ENCODE assay signal across 2 cellular contexts in the genomic region with DNA sequence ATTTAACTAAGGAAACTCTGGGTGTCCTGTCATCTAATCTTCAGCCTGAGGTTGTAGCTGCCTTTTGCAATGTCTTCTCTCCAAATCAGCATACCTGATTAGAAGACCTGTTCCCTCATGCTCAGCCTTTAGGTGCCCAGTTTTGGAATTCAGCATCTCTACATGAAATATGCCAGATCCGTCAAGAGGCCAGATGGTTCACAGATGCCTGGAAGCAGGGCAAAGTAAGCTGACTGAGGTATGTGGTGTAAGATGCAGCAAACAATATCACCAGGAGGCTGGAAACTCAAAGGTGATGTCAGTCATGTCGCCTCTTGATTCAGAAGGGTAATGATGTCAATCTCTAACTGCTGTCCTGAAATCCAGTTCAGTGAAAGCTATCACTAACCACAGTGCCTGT.
TF ChIP-seq lines count a peak whose summit lies in the region.

No MANE protein-coding gene starts in this region.

TF ChIP-seq in IMR-90, 13 proteins besides CTCF, POLR2A, EP300 and RAD21:
- TF ChIP-seq MAZ (IDR thresholded peaks at IDR 0.05; ENCODE audit: borderline replicate concordance, low read depth, low read length) = no peak
- TF ChIP-seq MXI1 (IDR thresholded peaks at IDR 0.05; ENCODE audit: borderline replicate concordance, low read depth, low read length) = no peak
- no peak for TF ChIP-seq CHD1 (IDR thresholded peaks at IDR 0.05; ENCODE audit: low read depth, low read length)
- TF ChIP-seq NFE2L2 (IDR thresholded peaks at IDR 0.05; ENCODE audit: low read depth, low read length) = no peak
- no peak for TF ChIP-seq CEBPB (IDR thresholded peaks at IDR 0.05; ENCODE audit: low read depth, low read length)
- no peak for TF ChIP-seq RFX5 (IDR thresholded peaks at IDR 0.05; ENCODE audit: low read depth, low read length)
- TF ChIP-seq BHLHE40 (IDR thresholded peaks at IDR 0.05; ENCODE audit: low read depth, low read length) = no peak
- TF ChIP-seq MAFK (IDR thresholded peaks at IDR 0.05; ENCODE audit: low read depth, low read length) = no peak
- TF ChIP-seq RCOR1 (IDR thresholded peaks at IDR 0.05; ENCODE audit: insufficient replicate concordance, low read length) = no peak
- no peak for TF ChIP-seq SMC3 (IDR thresholded peaks at IDR 0.05; ENCODE audit: low read depth, low read length)
- TF ChIP-seq, protein P1, sequence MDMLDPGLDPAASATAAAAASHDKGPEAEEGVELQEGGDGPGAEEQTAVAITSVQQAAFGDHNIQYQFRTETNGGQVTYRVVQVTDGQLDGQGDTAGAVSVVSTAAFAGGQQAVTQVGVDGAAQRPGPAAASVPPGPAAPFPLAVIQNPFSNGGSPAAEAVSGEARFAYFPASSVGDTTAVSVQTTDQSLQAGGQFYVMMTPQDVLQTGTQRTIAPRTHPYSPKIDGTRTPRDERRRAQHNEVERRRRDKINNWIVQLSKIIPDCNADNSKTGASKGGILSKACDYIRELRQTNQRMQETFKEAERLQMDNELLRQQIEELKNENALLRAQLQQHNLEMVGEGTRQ (IDR thresholded peaks at IDR 0.05; ENCODE audit: low read depth, low read length) = no peak
TF ChIP-seq in IMR-90: peak in this region for 0.

TF ChIP-seq in neural cell, 6 proteins besides CTCF, POLR2A, EP300 and RAD21:
- TF ChIP-seq POLR2AphosphoS5 (IDR thresholded peaks at IDR 0.05) (no peak), MXI1 (conservative IDR thresholded peaks at IDR 0.05; ENCODE audit: poor library complexity, severe bottlenecking) (no peak), TAF1 (IDR thresholded peaks at IDR 0.05; ENCODE audit: low read depth) (no peak), EZH2 (IDR thresholded peaks at IDR 0.05; ENCODE audit: borderline replicate concordance, insufficient read depth, low read length, poor library complexity, severe bottlenecking) (no peak), SMC3 (conservative IDR thresholded peaks at IDR 0.05; ENCODE audit: poor library complexity) (no peak)
- TF ChIP-seq, protein P2, sequence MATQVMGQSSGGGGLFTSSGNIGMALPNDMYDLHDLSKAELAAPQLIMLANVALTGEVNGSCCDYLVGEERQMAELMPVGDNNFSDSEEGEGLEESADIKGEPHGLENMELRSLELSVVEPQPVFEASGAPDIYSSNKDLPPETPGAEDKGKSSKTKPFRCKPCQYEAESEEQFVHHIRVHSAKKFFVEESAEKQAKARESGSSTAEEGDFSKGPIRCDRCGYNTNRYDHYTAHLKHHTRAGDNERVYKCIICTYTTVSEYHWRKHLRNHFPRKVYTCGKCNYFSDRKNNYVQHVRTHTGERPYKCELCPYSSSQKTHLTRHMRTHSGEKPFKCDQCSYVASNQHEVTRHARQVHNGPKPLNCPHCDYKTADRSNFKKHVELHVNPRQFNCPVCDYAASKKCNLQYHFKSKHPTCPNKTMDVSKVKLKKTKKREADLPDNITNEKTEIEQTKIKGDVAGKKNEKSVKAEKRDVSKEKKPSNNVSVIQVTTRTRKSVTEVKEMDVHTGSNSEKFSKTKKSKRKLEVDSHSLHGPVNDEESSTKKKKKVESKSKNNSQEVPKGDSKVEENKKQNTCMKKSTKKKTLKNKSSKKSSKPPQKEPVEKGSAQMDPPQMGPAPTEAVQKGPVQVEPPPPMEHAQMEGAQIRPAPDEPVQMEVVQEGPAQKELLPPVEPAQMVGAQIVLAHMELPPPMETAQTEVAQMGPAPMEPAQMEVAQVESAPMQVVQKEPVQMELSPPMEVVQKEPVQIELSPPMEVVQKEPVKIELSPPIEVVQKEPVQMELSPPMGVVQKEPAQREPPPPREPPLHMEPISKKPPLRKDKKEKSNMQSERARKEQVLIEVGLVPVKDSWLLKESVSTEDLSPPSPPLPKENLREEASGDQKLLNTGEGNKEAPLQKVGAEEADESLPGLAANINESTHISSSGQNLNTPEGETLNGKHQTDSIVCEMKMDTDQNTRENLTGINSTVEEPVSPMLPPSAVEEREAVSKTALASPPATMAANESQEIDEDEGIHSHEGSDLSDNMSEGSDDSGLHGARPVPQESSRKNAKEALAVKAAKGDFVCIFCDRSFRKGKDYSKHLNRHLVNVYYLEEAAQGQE (IDR thresholded peaks at IDR 0.05; ENCODE audit: borderline replicate concordance) = no peak
TF ChIP-seq in neural cell: peak in this region for 0.
